1 cellular context compared by ENCODE assay signal in the genomic region with DNA sequence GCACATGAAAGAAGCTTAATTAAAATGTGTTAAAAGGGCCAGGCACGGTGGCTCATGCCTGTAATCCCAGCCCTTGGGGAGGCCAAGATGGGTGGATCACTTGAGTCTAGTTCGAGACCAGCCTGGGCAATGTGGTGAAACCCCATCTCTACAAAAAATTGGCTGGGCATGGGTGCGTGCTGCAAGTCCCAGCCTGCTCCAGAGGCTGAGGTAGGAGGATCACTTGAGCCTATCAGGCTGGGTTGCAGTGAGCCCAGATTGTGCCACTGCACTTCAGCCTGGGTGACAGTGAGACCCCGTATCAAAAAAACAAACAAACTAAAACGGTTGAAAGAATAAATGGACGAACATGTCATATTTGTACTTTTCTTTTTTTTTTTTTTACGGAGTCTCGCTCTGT.
TF ChIP-seq lines count a peak whose summit lies in the region.

No MANE protein-coding gene starts in this region.

TF ChIP-seq in GM12878, 131 proteins besides CTCF, POLR2A, EP300 and RAD21:
- TF ChIP-seq POLR2AphosphoS5 (IDR thresholded peaks at IDR 0.05; ENCODE audit: low read length) (0 out of 2 replicates have a peak, but pooled peaks have one; percentile 47), MTA3 (IDR thresholded peaks at IDR 0.05; ENCODE audit: borderline replicate concordance, low read length) (no peak)
